ENCODE assay signal across 35 cellular contexts in the genomic region with DNA sequence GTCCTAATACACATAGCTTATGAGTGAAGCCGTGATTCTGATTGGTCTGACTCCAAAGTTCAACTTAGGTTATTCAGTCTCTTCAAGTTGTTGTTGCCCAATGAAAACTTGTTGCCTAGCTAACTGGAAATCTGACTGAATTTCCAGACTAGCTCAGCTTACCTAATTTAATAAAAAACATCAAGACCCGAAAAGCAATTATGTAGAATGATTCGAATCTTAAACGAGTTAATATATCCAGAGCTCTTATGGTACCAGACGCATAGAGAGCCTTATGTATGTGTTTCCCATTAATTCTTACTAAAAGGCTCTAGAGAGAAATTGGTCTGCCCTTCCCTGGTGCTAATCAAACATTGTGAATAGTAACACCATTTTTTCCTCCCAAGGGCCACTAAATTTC.
DNase-seq lines count a peak whose midpoint lies in the region; ATAC-seq and TF ChIP-seq lines count a peak whose summit lies in the region.
"Had no signal": no experiment of that assay in that cellular context is flagged by ENCODE, and none has a peak within 500 bp of the region (broad histone marks: within the 10 kb centered on the region; RNA-seq: fewer than 3 reads in every experiment).

No MANE protein-coding gene starts in this region.

- POLR2A ChIA-PET in activated CD4-positive, alpha-beta T cell treated with anti-CD3 and anti-CD28 coated beads, Interleukin-2, amount 10 ng/mL, durations not matched to agents 7 days and 5 days (lab: Charles Lee): no interaction called here
- POLR2A ChIA-PET in SK-N-SH (lab: Yijun Ruan, JAX): interaction anchor here (0.7 kb wide), 1 partner anchor 58 kb away, joined by 3 read pairs; no protein-coding TSS in a partner anchor

- H3K4me2 ChIP-seq in SK-N-SH: no peak overlapping the region
- H3K4me2 ChIP-seq: A549 had no signal

- H3F3A ChIP-seq in SK-N-SH (replicated peaks; ENCODE audit: insufficient read depth): no peaks in the 10 kb centered on the region

- H3K36me3 ChIP-seq in SK-N-SH (replicated peaks in 1 of 2; ENCODE audit: control insufficient read depth in 1 of 2, insufficient read depth in 2 of 2, low read length in 1 of 2) (no peaks in the 10 kb centered on the region), spleen (no peaks in the 10 kb centered on the region)
- H3K36me3 ChIP-seq: ascending aorta, cardiac muscle cell, colonic mucosa, suprapubic skin, upper lobe of left lung had no signal

- intact Hi-C loops in spleen (cut with DNase I; ENCODE audit: low total_unique reads): no loop called here
- intact Hi-C loops in lower leg skin (cut with DNase I; ENCODE audit: low total_unique reads): no loop called here

- peak overlapping the region; percentile 26 for H3K27ac Mint-ChIP-seq in activated CD4-positive, alpha-beta T cell treated with anti-CD3 and anti-CD28 coated beads, Interleukin-2, amount 10 ng/mL, durations not matched to agents 7 days and 5 days
- H3K27ac Mint-ChIP-seq: activated naive CD8-positive, alpha-beta T cell treated with anti-CD3 and anti-CD28 coated beads for 36 hours; IgD-negative memory B cell; natural killer cell treated with Interleukin-12 subunit alpha and Interleukin-12 subunit beta and Interleukin-15 and Interleukin-18, amount 100 ng/mL, for 72 hours; stimulated activated memory B cell treated with anti-CD40 and anti-IgM and Interleukin-4, amounts not matched to agents 10 μg/mL and 1 μg/mL and 100 μg/mL, for 72 hours had no signal

- no peak overlapping the region for H3K4me3 Mint-ChIP-seq in activated CD4-positive, alpha-beta T cell treated with anti-CD3 and anti-CD28 coated beads, Interleukin-2, amount 10 ng/mL, durations not matched to agents 7 days and 5 days
- H3K4me3 Mint-ChIP-seq: activated CD4-positive, alpha-beta memory T cell treated with anti-CD3 and anti-CD28 coated beads for 36 hours; activated naive CD8-positive, alpha-beta T cell treated with anti-CD3 and anti-CD28 coated beads for 36 hours; IgD-negative memory B cell; natural killer cell treated with Interleukin-12 subunit alpha and Interleukin-12 subunit beta and Interleukin-15 and Interleukin-18, amount 100 ng/mL, for 72 hours; stimulated activated memory B cell treated with anti-CD40 and anti-IgM and Interleukin-4, amounts not matched to agents 10 μg/mL and 1 μg/mL and 100 μg/mL, for 72 hours had no signal

- peaks cover 25% of the 10 kb centered on the region for H3K4me1 Mint-ChIP-seq in activated CD4-positive, alpha-beta T cell treated with anti-CD3 and anti-CD28 coated beads, Interleukin-2, amount 10 ng/mL, durations not matched to agents 7 days and 5 days

- no peaks in the 10 kb centered on the region for H3K27me3 Mint-ChIP-seq in activated CD4-positive, alpha-beta T cell treated with anti-CD3 and anti-CD28 coated beads, Interleukin-2, amount 10 ng/mL, durations not matched to agents 7 days and 5 days
- H3K27me3 Mint-ChIP-seq: activated CD4-positive, alpha-beta memory T cell treated with anti-CD3 and anti-CD28 coated beads for 36 hours; activated naive CD8-positive, alpha-beta T cell treated with anti-CD3 and anti-CD28 coated beads for 36 hours; CD4-positive, alpha-beta memory T cell; IgD-negative memory B cell; stimulated activated memory B cell treated with anti-CD40 and anti-IgM and Interleukin-4, amounts not matched to agents 10 μg/mL and 1 μg/mL and 100 μg/mL, for 72 hours had no signal

- no peak overlapping the region for H2AFZ ChIP-seq in SK-N-SH (ENCODE audit: low read depth)
- H2AFZ ChIP-seq: GM23248 had no signal

- H3K27me3 ChIP-seq in SK-N-SH (ENCODE audit: insufficient read depth) (no peaks in the 10 kb centered on the region), spleen (replicated peaks in 1 of 7) (no peaks in the 10 kb centered on the region)
- H3K27me3 ChIP-seq: ascending aorta, cardiac muscle cell, colonic mucosa, suprapubic skin, upper lobe of left lung had no signal

- TF ChIP-seq RAD21 in SK-N-SH (IDR thresholded peaks at IDR 0.05; ENCODE audit: low read length): peak; percentile 24; the same call in 1 of the 2 replicates

- TF ChIP-seq CTCF in SK-N-SH (IDR thresholded peaks at IDR 0.05) (no peak), spleen (IDR thresholded peaks at IDR 0.05 in 8 of 11, conservative IDR thresholded peaks at IDR 0.05 in 3 of 11) (no peak), lower leg skin (IDR thresholded peaks at IDR 0.05) (no peak)

- 30% methylated on average over 5 of the region's 5 CpGs for WGBS in SK-N-SH (ENCODE audit: low lambda C conversion rate)
- 70 to 81% (median 76%) methylated on average over 5 of the region's 5 CpGs for WGBS in spleen, 5 donors
- 79 to 81% methylated on average over 5 of the region's 5 CpGs for WGBS in lower leg skin, 2 donors

- H4K20me1 ChIP-seq in SK-N-SH (ENCODE audit: insufficient read depth): no peaks in the 10 kb centered on the region

- H3K9me2 ChIP-seq in SK-N-SH: no peaks in the 10 kb centered on the region

- DNase-seq in activated CD4-positive, alpha-beta T cell treated with anti-CD3 and anti-CD28 coated beads, Interleukin-2, amount 10 ng/mL, durations not matched to agents 7 days and 5 days: no peak
- no peak for DNase-seq in activated CD4-positive, alpha-beta T cell treated with anti-CD3 and anti-CD28 coated beads, Interleukin-2, amount 50 U/mL, for 1 hour
- peak; percentile 49 for DNase-seq in SK-N-SH
- DNase-seq in left lobe of liver (ENCODE audit: low spot score): no peak
- DNase-seq in spleen: no peak
- no peak for DNase-seq in lower leg skin (ENCODE audit: low spot score in 2 of 2)
- DNase-seq in SKM-1 treated with dmso at 0.1 percent for 144 hours (lab: John Stamatoyannopoulos, UW; ENCODE audit: unreplicated experiment): no peak
- DNase-seq: activated CD4-positive, alpha-beta memory T cell treated with anti-CD3 and anti-CD28 coated beads for 36 hours; activated effector memory CD4-positive, alpha-beta T cell treated with Interleukin-2 at 50 U/mL for 16 hours; activated naive CD8-positive, alpha-beta T cell treated with anti-CD3 and anti-CD28 coated beads for 36 hours; CD4-positive, alpha-beta memory T cell; colonic mucosa; DND-41; effector memory CD4-positive, alpha-beta T cell; erythroblast; GF-D8; GM23248; kidney; mucosa of descending colon; NCI-H146; NCI-H226; NCI-H69; psoas muscle; SHP77 treated with DMSO at 0.1 percent for 48 hours had no signal

- H3K9ac ChIP-seq in SK-N-SH: no peak overlapping the region
- H3K9ac ChIP-seq: GM23248 had no signal

- no peaks in the 10 kb centered on the region for H3K36me3 Mint-ChIP-seq in activated CD4-positive, alpha-beta T cell treated with anti-CD3 and anti-CD28 coated beads, Interleukin-2, amount 10 ng/mL, durations not matched to agents 7 days and 5 days (ENCODE audit: low read depth)
- H3K36me3 Mint-ChIP-seq: activated CD4-positive, alpha-beta memory T cell treated with anti-CD3 and anti-CD28 coated beads for 36 hours; activated naive CD8-positive, alpha-beta T cell treated with anti-CD3 and anti-CD28 coated beads for 36 hours; CD4-positive, alpha-beta memory T cell; IgD-negative memory B cell; natural killer cell treated with Interleukin-12 subunit alpha and Interleukin-12 subunit beta and Interleukin-15 and Interleukin-18, amount 100 ng/mL, for 72 hours; stimulated activated memory B cell treated with anti-CD40 and anti-IgM and Interleukin-4, amounts not matched to agents 10 μg/mL and 1 μg/mL and 100 μg/mL, for 72 hours had no signal

- H3K79me2 ChIP-seq in SK-N-SH (ENCODE audit: insufficient read depth): no peaks in the 10 kb centered on the region

- no peaks in the 10 kb centered on the region for H3K9me3 Mint-ChIP-seq in activated CD4-positive, alpha-beta T cell treated with anti-CD3 and anti-CD28 coated beads, Interleukin-2, amount 10 ng/mL, durations not matched to agents 7 days and 5 days
- H3K9me3 Mint-ChIP-seq: activated CD4-positive, alpha-beta memory T cell treated with anti-CD3 and anti-CD28 coated beads for 36 hours; activated naive CD8-positive, alpha-beta T cell treated with anti-CD3 and anti-CD28 coated beads for 36 hours; CD4-positive, alpha-beta memory T cell; IgD-negative memory B cell; natural killer cell treated with Interleukin-12 subunit alpha and Interleukin-12 subunit beta and Interleukin-15 and Interleukin-18, amount 100 ng/mL, for 72 hours; stimulated activated memory B cell treated with anti-CD40 and anti-IgM and Interleukin-4, amounts not matched to agents 10 μg/mL and 1 μg/mL and 100 μg/mL, for 72 hours had no signal

- peaks cover 0 to 9% of the 10 kb centered on the region in 2 experiments; a peak in 3 of 4 replicates for H3K4me1 ChIP-seq in SK-N-SH (ENCODE audit: control insufficient read depth in 1 of 2, insufficient read depth in 2 of 2, low read depth in 1 of 2, low read length in 1 of 2)
- H3K4me1 ChIP-seq in spleen: peaks cover 0 to 56% (median 14%) of the 10 kb centered on the region in 6 donors
- H3K4me1 ChIP-seq: A549, ascending aorta, colonic mucosa, psoas muscle had no signal

- peak in 1 of 2 experiments; percentile 88; a peak in 2 of 4 replicates for TF ChIP-seq EP300 in SK-N-SH (IDR thresholded peaks at IDR 0.05; ENCODE audit: borderline replicate concordance in 1 of 2, low read depth in 1 of 2, low read length in 1 of 2)

- CTCF ChIA-PET in activated CD4-positive, alpha-beta T cell treated with anti-CD3 and anti-CD28 coated beads, Interleukin-2, amount 10 ng/mL, durations not matched to agents 7 days and 5 days (lab: Charles Lee): interaction anchor here (0.6 to 1.1 kb wide), 4 partner anchors 10 to 136 kb away, joined by 3 read pairs; no protein-coding TSS in a partner anchor
- CTCF ChIA-PET in SK-N-SH (lab: Yijun Ruan, JAX): interaction anchor here (0.7 kb wide), 1 partner anchor 58 kb away, joined by 5 read pairs; no protein-coding TSS in a partner anchor

- peak; percentile 10 for ATAC-seq in left lobe of liver
- ATAC-seq in GM18520 (IDR thresholded peaks at IDR 0.05; ENCODE audit: unreplicated experiment): no peak
- ATAC-seq: A549; mucosa of descending colon; natural killer cell treated with Interleukin-12 subunit alpha and Interleukin-12 subunit beta and Interleukin-15 and Interleukin-18, amount 100 ng/mL, for 72 hours; Panc1; psoas muscle; stimulated activated memory B cell treated with anti-CD40 and anti-IgM and Interleukin-4, amounts not matched to agents 10 μg/mL and 1 μg/mL and 100 μg/mL, for 72 hours had no signal

- no peak overlapping the region for H3K4me3 ChIP-seq in SK-N-SH (ENCODE audit: low read depth in 2 of 2, low read length in 1 of 2)
- no peak overlapping the region for H3K4me3 ChIP-seq in spleen
- no peak overlapping the region for H3K4me3 ChIP-seq in lower leg skin (ENCODE audit: low read depth, poor library complexity, severe bottlenecking)
- H3K4me3 ChIP-seq: A549, ascending aorta, cardiac muscle cell, colonic mucosa, GM23248, lung, mucosa of descending colon, psoas muscle, suprapubic skin, upper lobe of left lung had no signal

- H3K9me3 ChIP-seq in SK-N-SH: no peaks in the 10 kb centered on the region
- no peaks in the 10 kb centered on the region for H3K9me3 ChIP-seq in spleen
- H3K9me3 ChIP-seq: A549, ascending aorta, colonic mucosa, mucosa of descending colon, psoas muscle, suprapubic skin, upper lobe of left lung had no signal

- H3K27ac ChIP-seq in SK-N-SH (ENCODE audit: low read depth in 2 of 2, low read length in 1 of 2): peak overlapping the region in 1 of 2 experiments; percentile 96; a peak in 2 of 4 replicates
- H3K27ac ChIP-seq in spleen: peak overlapping the region in 5 of 8 donors; percentile 52 to 71 (median 58)
- H3K27ac ChIP-seq: A549, cardiac muscle cell, colonic mucosa, GM23248, psoas muscle had no signal

- TF ChIP-seq POLR2A in spleen (IDR thresholded peaks at IDR 0.05) (no peak), lower leg skin (IDR thresholded peaks at IDR 0.05) (no peak)
